ENCODE assay signal across 8 cellular contexts in the genomic region with DNA sequence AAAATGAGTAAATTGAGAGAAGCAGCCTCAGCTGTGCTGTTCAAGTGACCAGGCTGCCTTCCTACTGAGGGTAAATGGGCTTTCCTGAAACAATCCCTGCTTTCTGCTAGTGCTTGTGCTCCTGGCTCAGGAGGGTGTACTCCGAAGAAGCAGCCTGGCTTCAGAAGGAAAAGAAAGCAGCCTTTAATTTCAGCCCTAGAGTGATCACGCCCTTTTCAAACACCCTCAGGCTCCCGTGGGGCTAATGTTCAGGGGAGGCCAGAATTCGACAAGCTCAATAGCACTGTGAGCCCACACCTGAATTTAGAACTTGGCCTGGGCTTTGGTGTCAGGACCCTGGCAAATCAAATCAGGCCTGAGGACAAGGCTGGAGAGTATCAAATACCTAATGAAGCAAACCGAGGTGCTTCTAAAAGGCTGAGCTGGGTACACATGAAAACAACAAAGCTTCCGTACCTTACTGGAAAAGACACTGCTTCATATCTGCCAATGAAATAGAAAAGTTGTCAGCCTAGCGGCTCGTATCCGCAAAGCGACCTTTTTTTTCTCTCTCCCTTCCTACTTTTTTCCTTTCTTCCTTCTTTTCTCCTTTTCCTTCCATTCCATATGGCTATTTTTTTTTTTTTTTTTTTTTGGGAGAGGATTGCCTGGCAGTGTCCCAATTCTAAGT.
DNase-seq lines count a peak whose midpoint lies in the region; ATAC-seq and TF ChIP-seq lines count a peak whose summit lies in the region.

No MANE protein-coding gene starts in this region.

- TF ChIP-seq CTCF in breast epithelium (IDR thresholded peaks at IDR 0.05) (no peak), right lobe of liver (IDR thresholded peaks at IDR 0.05) (no peak)

- H3K4me3 ChIP-seq in breast epithelium: no peak overlapping the region
- no peak overlapping the region for H3K4me3 ChIP-seq in right lobe of liver

- TF ChIP-seq POLR2A in breast epithelium (IDR thresholded peaks at IDR 0.05) (no peak), right lobe of liver (IDR thresholded peaks at IDR 0.05) (no peak)

- H3K4me1 ChIP-seq in breast epithelium: peaks cover 0 to 6% of the 10 kb centered on the region in 2 donors
- H3K4me1 ChIP-seq in right lobe of liver: peaks cover 0 to 33% (median 12%) of the 10 kb centered on the region in 4 donors

- H3K27me3 ChIP-seq in breast epithelium: no peaks in the 10 kb centered on the region
- H3K27me3 ChIP-seq in right lobe of liver: no peaks in the 10 kb centered on the region

- H3K9me3 ChIP-seq in breast epithelium (no peaks in the 10 kb centered on the region), right lobe of liver (no peaks in the 10 kb centered on the region)

- WGBS in right lobe of liver (ENCODE audit: insufficient coverage, low coverage, low lambda C conversion rate, missing lambda C conversion rate): 75% methylated on average over 8 of the region's 10 CpGs

- ATAC-seq in right lobe of liver (no peak), GM21737 (IDR thresholded peaks at IDR 0.05; ENCODE audit: unreplicated experiment) (no peak), GM21423 (IDR thresholded peaks at IDR 0.05; ENCODE audit: unreplicated experiment) (no peak)

- peak; percentile 11 for DNase-seq in NCI-H2227 (lab: John Stamatoyannopoulos, UW; ENCODE audit: unreplicated experiment)
- no peak for DNase-seq in breast epithelium (ENCODE audit: low spot score in 2 of 2)
- no peak for DNase-seq in right lobe of liver
- DNase-seq in superior temporal gyrus (ENCODE audit: extremely low spot score): peak; percentile 29
- DNase-seq in HPDE6-E6E7 (ENCODE audit: extremely low spot score): no peak
- no peak for DNase-seq in NCI-H1105 treated with DMSO at 0.1 percent for 48 hours (lab: John Stamatoyannopoulos, UW)

- H3K27ac ChIP-seq in breast epithelium: peak overlapping the region; percentile 61 to 76
- peak overlapping the region; percentile 44 to 57 (median 52) for H3K27ac ChIP-seq in right lobe of liver

- H3K36me3 ChIP-seq in breast epithelium (no peaks in the 10 kb centered on the region), right lobe of liver (no peaks in the 10 kb centered on the region)

- intact Hi-C loops in breast epithelium (cut with DNase I; ENCODE audit: low total_unique reads) (no loop called here), right lobe of liver (cut with DNase I) (no loop called here)

Comparison
In these comparisons a context has a peak if more than half of its experiments do, and no peak if none do; other contexts are left out.
1. DNase-seq: peak in NCI-H2227 (single experiment) and superior temporal gyrus (single experiment); none in breast epithelium (0 of 2), right lobe of liver (0 of 3), HPDE6-E6E7 (single experiment) and NCI-H1105 treated with DMSO at 0.1 percent for 48 hours (single experiment).